ENCODE assay signal across 4 cellular contexts in genomic region chr6:18038235-18038634, GRCh38. TPM values are rescaled to one million over a fixed set of nuclear protein-coding genes. Genes with fewer than 3 reads are reported as not detected.
"Had no signal": no experiment of that assay in that cellular context is flagged by ENCODE, and none has a peak within 500 bp of the region (broad histone marks: within the 10 kb centered on the region; RNA-seq: fewer than 3 reads in every experiment).

No MANE protein-coding gene starts in this region.

RNA-seq across cellular contexts. Expression of gene KIF13A, which starts 50.8 kb away (rescaled TPM):
- total RNA-seq: activated naive CD4-positive, alpha-beta T cell treated with anti-CD3 and anti-CD28 coated beads for 36 hours; activated naive CD8-positive, alpha-beta T cell treated with anti-CD3 and anti-CD28 coated beads for 36 hours; activated T-helper 1 cell treated with anti-CD3 and anti-CD28 coated beads, Interleukin-12 subunit alpha, Interleukin-12 subunit beta, Interleukin-2, Interleukin-4 antibody, amounts not matched to agents 30 ng/mL and 10 ng/mL and 1 ng/mL, durations not matched to agents 14 hours and 24 hours and 36 hours; activated T-helper 2 cell treated with anti-CD3 and anti-CD28 coated beads, Interferon-gamma antibody, Interleukin-2, Interleukin-4, amounts not matched to agents 10 μg/mL and 5 μg/mL and 100 μg/mL, durations not matched to agents 14 hours and 24 hours and 36 hours had no signal
